ENCODE assay signal across 37 cellular contexts in the genomic region with DNA sequence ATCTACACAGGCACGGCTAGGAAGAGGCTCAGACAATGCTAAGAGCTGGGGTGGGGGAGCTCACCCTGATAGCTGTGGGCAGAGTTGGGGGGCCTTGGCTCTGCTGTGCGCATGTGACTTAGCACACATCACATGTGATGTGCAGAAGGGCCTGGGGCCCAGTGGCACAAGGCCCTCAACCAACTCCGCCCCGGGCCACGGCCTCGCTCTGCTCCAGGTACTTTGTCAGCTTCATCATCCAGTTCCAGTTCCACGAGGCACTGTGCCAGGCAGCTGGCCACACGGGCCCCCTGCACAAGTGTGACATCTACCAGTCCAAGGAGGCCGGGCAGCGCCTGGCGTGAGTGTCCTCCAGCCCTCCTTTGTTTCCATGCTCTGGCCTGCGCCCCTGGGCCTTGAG. TPM values are rescaled to one million over a fixed set of nuclear protein-coding genes. Genes with fewer than 3 reads are reported as not detected.
"Had no signal": no experiment of that assay in that cellular context is flagged by ENCODE, and none has a peak within 500 bp of the region (broad histone marks: within the 10 kb centered on the region; RNA-seq: fewer than 3 reads in every experiment).

No MANE protein-coding gene starts in this region.

- H3K36me3 ChIP-seq: brain microvascular endothelial cell had no signal

- DNase-seq: activated B cell treated with CpG ODN at 0.5 μM for 24 hours; activated CD4-positive, alpha-beta memory T cell treated with anti-CD3 and anti-CD28 coated beads for 36 hours; activated CD4-positive, alpha-beta T cell treated with anti-CD3 and anti-CD28 coated beads for 4 hours; activated CD4-positive, alpha-beta T cell treated with anti-CD3 and anti-CD28 coated beads, Interleukin-2, amount 50 U/mL, for 1 hour; activated CD4-positive, CD25-positive, alpha-beta regulatory T cell treated with anti-CD3 and anti-CD28 coated beads, Interleukin-2, amount 50 U/mL, for 72 hours; activated CD8-positive, alpha-beta memory T cell treated with anti-CD3 and anti-CD28 coated beads, Interleukin-2, amount 50 U/mL, for 48 hours; activated effector memory CD4-positive, alpha-beta T cell treated with Interleukin-2 at 50 U/mL for 16 hours; activated naive CD4-positive, alpha-beta T cell treated with anti-CD3 and anti-CD28 coated beads, Interleukin-2, amount 10 ng/mL, durations not matched to agents 7 days and 5 days; activated naive CD8-positive, alpha-beta T cell treated with anti-CD3 and anti-CD28 coated beads, Interleukin-2, amount 50 U/mL, for 24 hours; activated T-cell treated with anti-CD3 and anti-CD28 coated beads, Interleukin-2, amount 50 U/mL, for 48 hours; anterior cingulate cortex; brain microvascular endothelial cell; central memory CD4-positive, alpha-beta T cell; MM.1S; MV-4-11; NCI-H1436 treated with DMSO at 0.1 percent for 48 hours; NCI-H187; NCI-H2029 treated with DMSO at 0.1 percent for 48 hours; NCI-H2107; NCI-H2171; NCI-H2227 treated with DMSO at 0.1 percent for 48 hours; NCI-H510A treated with DMSO at 0.1 percent for 48 hours; NCI-H526 treated with DMSO at 0.1 percent for 48 hours; NCI-H774; PC-3; Peyer's patch; RPMI8226; SIG-M5; T-cell; T-helper 17 cell had no signal

- H3K36me3 Mint-ChIP-seq: activated CD4-positive, alpha-beta memory T cell treated with anti-CD3 and anti-CD28 coated beads for 36 hours; activated naive CD4-positive, alpha-beta T cell treated with anti-CD3 and anti-CD28 coated beads, Interleukin-2, amount 10 ng/mL, durations not matched to agents 7 days and 5 days; activated naive CD8-positive, alpha-beta T cell; T-cell had no signal

- H3K27me3 ChIP-seq: Peyer's patch had no signal

- H3K4me1 Mint-ChIP-seq: activated B cell treated with CpG ODN at 0.5 μM for 24 hours; activated naive CD4-positive, alpha-beta T cell treated with anti-CD3 and anti-CD28 coated beads, Interleukin-2, amount 10 ng/mL, durations not matched to agents 7 days and 5 days; activated naive CD8-positive, alpha-beta T cell treated with anti-CD3 and anti-CD28 coated beads, Interleukin-2, amount 50 U/mL, for 24 hours; T-cell; T-helper 17 cell had no signal

- H3K9me3 Mint-ChIP-seq: activated B cell treated with CpG ODN at 0.5 μM for 24 hours; activated CD4-positive, alpha-beta memory T cell treated with anti-CD3 and anti-CD28 coated beads for 36 hours; activated naive CD4-positive, alpha-beta T cell treated with anti-CD3 and anti-CD28 coated beads, Interleukin-2, amount 10 ng/mL, durations not matched to agents 7 days and 5 days; activated naive CD8-positive, alpha-beta T cell treated with anti-CD3 and anti-CD28 coated beads, Interleukin-2, amount 50 U/mL, for 24 hours; T-cell had no signal

- H3K9me3 ChIP-seq: Peyer's patch had no signal

- ATAC-seq: activated naive CD8-positive, alpha-beta T cell treated with anti-CD3 and anti-CD28 coated beads, Interleukin-2, amount 50 U/mL, for 24 hours; PC-3; Right ventricle myocardium inferior; SK-N-SH treated with all-trans-retinoic acid at 6 μM for 48 hours; T-cell; T-helper 17 cell had no signal

- H3K4me1 ChIP-seq: Peyer's patch had no signal

- H3K27ac Mint-ChIP-seq: activated B cell treated with CpG ODN at 0.5 μM for 24 hours; activated CD4-positive, alpha-beta memory T cell treated with anti-CD3 and anti-CD28 coated beads for 36 hours; activated naive CD4-positive, alpha-beta T cell treated with anti-CD3 and anti-CD28 coated beads, Interleukin-2, amount 10 ng/mL, durations not matched to agents 7 days and 5 days; activated naive CD8-positive, alpha-beta T cell; activated naive CD8-positive, alpha-beta T cell treated with anti-CD3 and anti-CD28 coated beads, Interleukin-2, amount 50 U/mL, for 24 hours; T-cell; T-helper 17 cell had no signal

- H3K4me3 Mint-ChIP-seq: activated B cell treated with CpG ODN at 0.5 μM for 24 hours; activated CD4-positive, alpha-beta memory T cell treated with anti-CD3 and anti-CD28 coated beads for 36 hours; activated naive CD4-positive, alpha-beta T cell treated with anti-CD3 and anti-CD28 coated beads, Interleukin-2, amount 10 ng/mL, durations not matched to agents 7 days and 5 days; activated naive CD8-positive, alpha-beta T cell; activated naive CD8-positive, alpha-beta T cell treated with anti-CD3 and anti-CD28 coated beads, Interleukin-2, amount 50 U/mL, for 24 hours; T-cell; T-helper 17 cell had no signal

- H3K4me3 ChIP-seq: Peyer's patch had no signal

- H3K27ac ChIP-seq: brain microvascular endothelial cell, KMS-11, VCaP had no signal

RNA-seq across cellular contexts. Expression of gene KCNH6, which starts 27.0 kb away (rescaled TPM):
- total RNA-seq: activated B cell treated with CpG ODN at 0.5 μM for 24 hours; activated CD4-positive, alpha-beta memory T cell treated with anti-CD3 and anti-CD28 coated beads for 36 hours; LHCN-M2; PC-3; Right ventricle myocardium inferior; SK-MEL-5; T-cell; T-helper 17 cell had no signal
